In genomic region chr9:123132696-123133095, GRCh38 we compare ENCODE assay signal across 7 cellular contexts.
"Had no signal": no experiment of that assay in that cellular context is flagged by ENCODE, and none has a peak within 500 bp of the region (broad histone marks: within the 10 kb centered on the region; RNA-seq: fewer than 3 reads in every experiment).

No MANE protein-coding gene starts in this region.

- H2AFZ ChIP-seq: GM23338 had no signal

- FAIRE-seq: H1 had no signal

- H3K4me3 ChIP-seq: GM23338 had no signal

- DNase-seq: H7, HCEC 1CT, HFFc6, KBM-7 had no signal

- H3K27ac ChIP-seq: HL-60 had no signal

- H3K4me2 ChIP-seq: GM23338 had no signal
